Comparison of ENCODE assay signal across 29 cellular contexts in the genomic region with DNA sequence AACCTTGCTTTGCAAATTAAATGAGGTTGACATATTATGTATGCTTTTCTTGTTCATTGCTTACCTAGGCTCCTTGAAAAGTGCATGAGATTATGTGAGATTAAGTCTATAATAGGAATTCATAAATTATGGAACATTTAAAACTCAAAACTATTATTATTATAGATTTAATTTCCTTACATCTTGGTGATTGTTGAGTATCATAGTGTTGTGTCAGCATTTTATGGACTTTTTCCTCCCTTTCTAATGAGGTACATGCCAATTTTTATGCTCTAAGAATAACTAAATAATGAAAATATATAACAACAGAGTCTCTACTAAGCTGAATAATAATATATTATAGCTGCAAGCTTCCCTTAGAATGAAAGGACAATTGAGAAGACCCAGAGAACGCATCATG.
"Had no signal": no experiment of that assay in that cellular context is flagged by ENCODE, and none has a peak within 500 bp of the region (broad histone marks: within the 10 kb centered on the region; RNA-seq: fewer than 3 reads in every experiment).

No MANE protein-coding gene starts in this region.

- H3K9me3 ChIP-seq: ovary, thyroid gland, vagina had no signal

- H3K9ac ChIP-seq: neural progenitor cell, parathyroid adenoma had no signal

- H3K27me3 ChIP-seq: neural progenitor cell, ovary, spleen, thyroid gland, tibial nerve, upper lobe of left lung, vagina had no signal

- ATAC-seq: naive thymus-derived CD4-positive, alpha-beta T cell; natural killer cell; psoas muscle; right cardiac atrium; sciatic nerve; stimulated activated memory B cell treated with anti-CD40 and anti-IgM and Interleukin-4, amounts not matched to agents 10 μg/mL and 1 μg/mL and 100 μg/mL, for 72 hours; stimulated activated naive CD8-positive, alpha-beta T cell treated with anti-CD3 and anti-CD28 coated beads, Interleukin-15, amount 100 ng/mL, for 72 hours; stimulated activated naive CD8-positive, alpha-beta T cell treated with anti-CD3 and anti-CD28 coated beads, Interleukin-15, Interleukin-2, amounts not matched to agents 100 U/mL and 50 U/mL, for 24 hours had no signal

- H3K27ac ChIP-seq: neural progenitor cell, ovary, parathyroid adenoma, psoas muscle, skin epidermis, spleen, thoracic aorta, thyroid gland, tibial nerve, upper lobe of left lung, vagina had no signal

- H3K4me1 ChIP-seq: neural progenitor cell, parathyroid adenoma, psoas muscle, spleen, tibial nerve, upper lobe of left lung, vagina had no signal

- DNase-seq: naive thymus-derived CD4-positive, alpha-beta T cell; natural killer cell; occipital lobe; ovary; posterior cingulate gyrus; psoas muscle; right cardiac atrium; spleen; stimulated activated CD4-positive, alpha-beta T cell treated with anti-CD3 and anti-CD28 coated beads, Interleukin-12 subunit alpha, Interleukin-12 subunit beta, amount 100 ng/mL, for 4 hours; stimulated activated CD4-positive, alpha-beta T cell treated with anti-CD3 and anti-CD28 coated beads, Interleukin-1b, Interleukin-23, amount 100 ng/mL, for 48 hours; stimulated activated CD4-positive, alpha-beta T cell treated with anti-CD3 and anti-CD28 coated beads, Interleukin-4, amount 100 ng/mL, for 1 hour; stimulated activated CD4-positive, alpha-beta T cell treated with anti-CD3 and anti-CD28 coated beads, Interleukin-4, amount 100 ng/mL, for 4 hours; stimulated activated CD8-positive, alpha-beta memory T cell treated with anti-CD3 and anti-CD28 coated beads, Interleukin-4, amount 100 ng/mL, for 48 hours; stimulated activated naive CD4-positive, alpha-beta T cell; stimulated activated naive CD8-positive, alpha-beta T cell treated with anti-CD3 and anti-CD28 coated beads, Interleukin-15, amount 100 ng/mL, for 72 hours; stimulated activated naive CD8-positive, alpha-beta T cell treated with anti-CD3 and anti-CD28 coated beads, Interleukin-15, Interleukin-2, amounts not matched to agents 100 U/mL and 50 U/mL, for 24 hours; thyroid gland; trophoblast cell; upper lobe of left lung had no signal

- H3K4me2 ChIP-seq: neural progenitor cell, smooth muscle cell had no signal

- H3K4me3 ChIP-seq: neural progenitor cell, ovary, psoas muscle, skin epidermis, smooth muscle cell, spleen, thoracic aorta, thyroid gland, tibial nerve, upper lobe of left lung, vagina had no signal

- FAIRE-seq: urothelium cell line had no signal

- H2AFZ ChIP-seq: neural progenitor cell, parathyroid adenoma had no signal

- H3K36me3 ChIP-seq: neural progenitor cell, ovary, spleen, thoracic aorta, thyroid gland, tibial nerve, upper lobe of left lung, vagina had no signal

- H3K79me2 ChIP-seq: parathyroid adenoma had no signal
